8 cellular contexts compared by ENCODE assay signal in the genomic region with DNA sequence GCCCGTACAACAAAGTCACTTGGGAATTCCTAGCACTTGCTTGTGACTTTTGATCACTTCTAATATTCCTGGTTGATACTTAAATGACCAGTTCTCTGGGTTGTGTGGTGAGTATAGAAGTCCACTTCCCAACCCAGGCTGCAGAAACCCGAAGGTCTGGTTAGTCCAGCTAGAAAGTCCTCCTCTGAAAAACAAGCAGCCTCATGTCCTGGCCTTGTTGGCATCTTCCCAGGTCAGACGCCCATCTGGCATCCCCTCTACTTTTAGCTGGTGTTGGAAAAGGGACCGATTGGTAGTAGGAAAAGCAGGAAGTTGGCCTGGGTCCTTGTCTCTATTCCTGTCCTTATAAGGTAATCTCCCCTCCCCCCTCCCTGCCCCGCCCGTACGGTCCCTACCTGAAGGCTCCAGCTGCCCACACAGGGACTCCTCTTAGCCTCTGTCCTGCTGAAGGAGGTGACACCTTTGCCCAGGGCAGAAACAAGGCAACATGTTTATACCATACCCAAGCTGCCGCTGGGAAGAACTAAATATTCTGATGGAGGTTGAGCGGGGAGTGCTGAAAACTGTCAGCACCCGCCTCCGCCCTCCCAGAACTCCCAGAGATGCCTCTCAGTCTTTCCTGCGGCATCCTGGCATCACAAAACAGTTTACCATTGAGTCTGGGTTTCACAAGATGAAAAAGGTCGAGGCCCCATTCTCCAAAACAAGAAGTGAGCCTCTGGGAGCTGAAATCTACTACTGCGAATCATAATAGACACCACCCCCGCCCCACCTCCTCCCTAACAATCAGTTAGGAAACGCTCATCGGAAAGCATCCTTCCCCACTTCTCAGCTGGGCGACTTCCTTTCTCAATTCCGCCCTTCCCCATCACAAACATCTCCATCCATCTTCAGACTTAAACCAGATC. TPM values are rescaled to one million over a fixed set of nuclear protein-coding genes. Genes with fewer than 3 reads are reported as not detected.
DNase-seq lines count a peak whose midpoint lies in the region; ATAC-seq, FAIRE-seq and TF ChIP-seq lines count a peak whose summit lies in the region.

No MANE protein-coding gene starts in this region.

- RAD21 ChIA-PET in HCT116 (lab: Charles Lee; ENCODE audit: low non-redundant PET in 1 of 2, low total read pairs in 2 of 2, uncharacterized antibody in 2 of 2, unreplicated experiment in 2 of 2) = no interaction called here

- intact Hi-C loops in HCT116 (cut with micrococcal nuclease) = no loop called here

- no peak for TF ChIP-seq CTCF in C4-2B (conservative IDR thresholded peaks at IDR 0.05)
- no peak for TF ChIP-seq CTCF in HCT116 (IDR thresholded peaks at IDR 0.05 in 2 of 3, conservative IDR thresholded peaks at IDR 0.05 in 1 of 3; ENCODE audit: borderline replicate concordance in 1 of 3, insufficient read depth in 1 of 3, low read depth in 2 of 3, low read length in 2 of 3)
- no peak for TF ChIP-seq CTCF in RWPE1 (conservative IDR thresholded peaks at IDR 0.05; ENCODE audit: low read depth)
- no peak for TF ChIP-seq CTCF in bronchial epithelial cell (IDR thresholded peaks at IDR 0.05; ENCODE audit: insufficient read depth, low read length, severe bottlenecking)

- TF ChIP-seq RAD21 in HCT116 (IDR thresholded peaks at IDR 0.05; ENCODE audit: low read depth) = no peak

- peak overlapping the region; percentile 70 to 79 for H3K4me3 ChIP-seq in HCT116 (replicated peaks in 1 of 2; ENCODE audit: low read depth in 1 of 2, low read length in 2 of 2)
- H3K4me3 ChIP-seq in bronchial epithelial cell (ENCODE audit: low read depth, low read length) = peak overlapping the region; percentile 59
- peak overlapping the region; percentile 78 for H3K4me3 ChIP-seq in skeletal muscle satellite cell (ENCODE audit: low read length)

- POLR2A ChIA-PET in HCT116 (lab: Charles Lee) = interaction anchor here (0.6 to 1.6 kb wide), 3 partner anchors 10 to 247 kb away, joined by 3 to 6 read pairs (median 4); a partner anchor contains a TSS
- POLR2A ChIA-PET in RWPE1 (lab: Yijun Ruan, JAX; ENCODE audit: low non-redundant PET) = no interaction called here

- DNase-seq in HCT116 (ENCODE audit: low read depth, low spot score) (no peak), RWPE1 (ENCODE audit: low spot score) (peak; percentile 48), bronchial epithelial cell (ENCODE audit: low read depth) (peak; percentile 73), inferior parietal cortex (ENCODE audit: extremely low spot score) (peak; percentile 57)

- BruUV-seq in HCT116 (replicated peaks; lab: Mats Ljungman, UMichigan) = TSS peak; percentile 55

- H3K9me2 ChIP-seq in HCT116 (ENCODE audit: insufficient read depth) = no peaks in the 10 kb centered on the region

- H3K36me3 ChIP-seq in HCT116 (ENCODE audit: control insufficient read depth in 1 of 2, insufficient read depth in 2 of 2, low read length in 2 of 2) (peaks cover 0 to 21% of the 10 kb centered on the region in 2 experiments; a peak in 2 of 4 replicates), bronchial epithelial cell (ENCODE audit: control insufficient read depth, insufficient read depth, low read length) (peaks cover 15% of the 10 kb centered on the region), skeletal muscle satellite cell (ENCODE audit: insufficient read depth, low read length) (peaks cover 24% of the 10 kb centered on the region)

- peak; percentile 23; the same call in 1 of the 2 replicates for ATAC-seq in HCT116
- ATAC-seq in HG03280 (IDR thresholded peaks at IDR 0.05; ENCODE audit: unreplicated experiment) = no peak
- no peak for ATAC-seq in HG03565 (IDR thresholded peaks at IDR 0.05; ENCODE audit: unreplicated experiment)

- H3K27me3 ChIP-seq in HCT116 (ENCODE audit: insufficient read depth, low read length) = no peaks in the 10 kb centered on the region
- H3K27me3 ChIP-seq in bronchial epithelial cell (ENCODE audit: control insufficient read depth, insufficient read depth, low read length) = no peaks in the 10 kb centered on the region
- H3K27me3 ChIP-seq in skeletal muscle satellite cell (ENCODE audit: control insufficient read depth, insufficient read depth, low read length) = no peaks in the 10 kb centered on the region

- H3K4me2 ChIP-seq in HCT116 (ENCODE audit: low read length) = peak overlapping the region; percentile 98
- H3K4me2 ChIP-seq in skeletal muscle satellite cell (ENCODE audit: low read length) = peak overlapping the region; percentile 95

- H3K9ac ChIP-seq in HCT116 (ENCODE audit: low read length) (peak overlapping the region; percentile 87), skeletal muscle satellite cell (ENCODE audit: low read depth, low read length) (peak overlapping the region; percentile 91)

- H2AFZ ChIP-seq in HCT116 (ENCODE audit: low read depth, low read length, poor library complexity, severe bottlenecking) = no peak overlapping the region

- CTCF ChIA-PET in HCT116 (lab: Charles Lee) (interaction anchor here (1.0 to 1.5 kb wide), 2 partner anchors 14 to 30 kb away, joined by 3 to 7 read pairs; no protein-coding TSS in a partner anchor), RWPE1 (lab: Yijun Ruan, JAX) (no interaction called here)

- H3K4me1 ChIP-seq in HCT116 (ENCODE audit: control insufficient read depth in 1 of 2, insufficient read depth in 2 of 2, low read length in 2 of 2) (peaks cover 14 to 37% of the 10 kb centered on the region in 2 experiments; a peak in 3 of 4 replicates), skeletal muscle satellite cell (ENCODE audit: control insufficient read depth, insufficient read depth, low read length) (peaks cover 43% of the 10 kb centered on the region)

- peak; percentile 64 for FAIRE-seq in bronchial epithelial cell (lab: Jason Lieb, UNC)

- H3K9me3 ChIP-seq in HCT116 (ENCODE audit: control insufficient read depth in 1 of 2, insufficient read depth in 1 of 2, low read depth in 1 of 2, low read length in 2 of 2) (no peaks in the 10 kb centered on the region), skeletal muscle satellite cell (replicated peaks; ENCODE audit: low read length) (no peaks in the 10 kb centered on the region)

- peaks cover 16% of the 10 kb centered on the region for H3K79me2 ChIP-seq in HCT116 (ENCODE audit: insufficient read depth, low read length)

- H3K27ac ChIP-seq in C4-2B = peak overlapping the region; percentile 94
- H3K27ac ChIP-seq in HCT116 (ENCODE audit: low read depth, low read length) = peak overlapping the region; percentile 99
- peak overlapping the region; percentile 99 for H3K27ac ChIP-seq in RWPE1

- no peaks in the 10 kb centered on the region for H4K20me1 ChIP-seq in HCT116 (ENCODE audit: insufficient read depth)

- no peak for TF ChIP-seq POLR2A in HCT116 (IDR thresholded peaks at IDR 0.05; ENCODE audit: borderline replicate concordance, extremely low read depth, insufficient read depth, insufficient read length)

TF ChIP-seq in HCT116, 20 proteins besides CTCF, POLR2A, EP300 and RAD21:
- peak; percentile 97 for TF ChIP-seq SRF (IDR thresholded peaks at IDR 0.05; ENCODE audit: low read depth)
- TF ChIP-seq EZH2 (IDR thresholded peaks at IDR 0.05) = no peak
- no peak for TF ChIP-seq JUND (IDR thresholded peaks at IDR 0.05)
- TF ChIP-seq YY1 (IDR thresholded peaks at IDR 0.05; ENCODE audit: extremely low read depth, insufficient replicate concordance, low read depth, low read length) = no peak
- TF ChIP-seq EZH2phosphoT487 (IDR thresholded peaks at IDR 0.05; ENCODE audit: borderline replicate concordance) = no peak
- TF ChIP-seq POLR2AphosphoS5 (IDR thresholded peaks at IDR 0.05; ENCODE audit: low read depth, low read length) = peak; percentile 22; the same call in 1 of the 2 replicates
- TF ChIP-seq ELF1 (IDR thresholded peaks at IDR 0.05; ENCODE audit: borderline replicate concordance, low read depth) = no peak
TF ChIP-seq in HCT116: peak in this region for 2.

RNA-seq across cellular contexts. Expression of a gene that starts 1.3 kb away (rescaled TPM):
- total RNA-seq in HCT116 (2021; ENCODE audit: unreplicated experiment) (71.6 TPM), bronchial epithelial cell (46.3 and 51.6 TPM in 2 replicates)
- polyA plus RNA-seq in HCT116 (2012) = 68.6 and 68.8 TPM in 2 replicates
- total RNA-seq in skeletal muscle satellite cell (2012; rRNA removed) = 37.8 and 43.9 TPM in 2 replicates

RNA-seq across cellular contexts. Expression of a gene that starts 39.4 kb away (rescaled TPM):
- 18.3 TPM for total RNA-seq in HCT116 (2021; ENCODE audit: unreplicated experiment)
- polyA plus RNA-seq in HCT116 (2012) = 20.9 and 25.1 TPM in 2 replicates
- 32.6 and 44.3 TPM in 2 replicates for total RNA-seq in bronchial epithelial cell
- 8.9 and 13.5 TPM in 2 replicates for total RNA-seq in skeletal muscle satellite cell (2012; rRNA removed)

RNA-seq across cellular contexts. Expression of a gene that starts 48.8 kb away (rescaled TPM):
- 48.2 TPM for total RNA-seq in HCT116 (2021; ENCODE audit: unreplicated experiment)
- 33.3 and 47.4 TPM in 2 replicates for polyA plus RNA-seq in HCT116 (2012)
- total RNA-seq in bronchial epithelial cell = 28.7 and 47.0 TPM in 2 replicates
- 19.4 and 21.0 TPM in 2 replicates for total RNA-seq in skeletal muscle satellite cell (2012; rRNA removed)

RNA-seq across cellular contexts. Expression of a gene that starts 53.8 kb away (rescaled TPM):
- 67.3 TPM for total RNA-seq in HCT116 (2021; ENCODE audit: unreplicated experiment)
- polyA plus RNA-seq in HCT116 (2012) = 70.4 and 84.2 TPM in 2 replicates
- 123 and 147 TPM in 2 replicates for total RNA-seq in bronchial epithelial cell
- total RNA-seq in skeletal muscle satellite cell (2012; rRNA removed) = 38.8 and 43.0 TPM in 2 replicates
